Comparison of ENCODE assay signal across 26 cellular contexts in the genomic region with DNA sequence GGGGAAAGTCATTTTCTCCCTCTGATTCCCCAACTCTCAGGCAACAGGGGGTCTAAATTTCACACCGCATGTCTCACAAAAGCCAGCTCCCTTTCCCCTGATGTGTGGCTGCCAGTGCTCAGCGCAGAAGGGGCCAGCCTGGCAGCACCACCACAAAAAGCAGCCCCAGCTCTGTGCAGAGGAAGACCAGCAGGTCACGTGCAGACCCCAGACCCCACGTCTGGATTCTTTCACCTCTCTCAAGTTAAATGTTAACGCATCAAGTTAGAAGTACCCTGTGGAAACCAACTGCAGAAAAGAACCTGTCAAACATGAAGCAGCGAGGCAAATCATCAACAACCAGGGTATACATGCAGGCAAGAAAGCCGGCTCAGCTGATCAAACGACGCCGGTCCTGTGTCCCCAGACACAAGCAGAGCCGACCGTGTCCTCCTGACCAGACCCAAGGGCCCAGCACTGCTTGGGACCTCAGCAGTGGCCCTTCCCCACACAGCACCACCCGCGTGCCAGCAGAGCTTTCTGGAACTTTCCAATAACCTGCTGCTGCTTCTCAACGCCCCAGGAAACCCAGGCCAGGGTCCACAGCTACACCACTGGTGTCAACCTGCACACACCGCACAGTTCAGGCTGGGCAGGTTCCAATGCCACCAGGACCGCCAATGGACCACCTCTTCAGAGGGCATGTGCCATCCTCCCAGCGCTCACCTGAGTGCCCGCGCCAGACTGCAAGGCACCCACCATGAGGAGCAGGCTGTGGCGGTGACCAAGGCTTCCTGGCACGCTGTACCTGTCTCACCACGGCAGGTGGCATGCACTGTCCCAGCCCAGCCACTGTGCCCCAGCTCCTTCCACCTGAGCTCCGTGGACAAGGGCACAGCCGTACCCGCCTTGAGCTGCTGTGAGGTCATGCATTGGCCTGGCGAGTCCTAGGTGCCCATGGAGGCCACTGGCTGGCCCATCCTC. TPM values are rescaled to one million over a fixed set of nuclear protein-coding genes. Genes with fewer than 3 reads are reported as not detected.
A peak's percentile ranks its signal among the peaks of the same experiment; 100 is the strongest.
DNase-seq lines count a peak whose midpoint lies in the region; ATAC-seq, FAIRE-seq and TF ChIP-seq lines count a peak whose summit lies in the region.
"Had no signal": no experiment of that assay in that cellular context is flagged by ENCODE, and none has a peak within 500 bp of the region (broad histone marks: within the 10 kb centered on the region; RNA-seq: fewer than 3 reads in every experiment).

No MANE protein-coding gene starts in this region.

- FAIRE-seq in HepG2 (lab: Jason Lieb, UNC) = no peak
- FAIRE-seq: HTR-8/SVneo had no signal

- H3K9me3 ChIP-seq in HepG2 (ENCODE audit: low read length) (no peaks in the 10 kb centered on the region), SK-N-SH (no peaks in the 10 kb centered on the region)
- H3K9me3 ChIP-seq: body of pancreas, esophagus muscularis mucosa, right lobe of liver, thyroid gland had no signal

- no peaks in the 10 kb centered on the region for H3K9me3 Mint-ChIP-seq in type B pancreatic cell
- no peaks in the 10 kb centered on the region for H3K9me3 Mint-ChIP-seq in activated naive CD8-positive, alpha-beta T cell treated with anti-CD3 and anti-CD28 coated beads, Interleukin-2, amount 50 U/mL, for 24 hours
- H3K9me3 Mint-ChIP-seq in activated T-cell treated with anti-CD3 and anti-CD28 coated beads, Interleukin-2, amount 50 U/mL, for 4 hours = no peaks in the 10 kb centered on the region
- H3K9me3 Mint-ChIP-seq: activated T-helper 2 cell treated with anti-CD3 and anti-CD28 coated beads, Interferon-gamma antibody, Interleukin-2, Interleukin-4, amounts not matched to agents 10 μg/mL and 5 μg/mL and 100 μg/mL, durations not matched to agents 14 hours and 24 hours and 36 hours; mesothelial cell of epicardium; naive thymus-derived CD8-positive, alpha-beta T cell; stimulated activated naive CD8-positive, alpha-beta T cell treated with anti-CD3 and anti-CD28 coated beads, Interleukin-15, amount 100 ng/mL, for 72 hours had no signal

- in situ Hi-C loops in HepG2 (cut with HindIII; ENCODE audit: extremely low pct_ligation_motif_present, low pct_unique_long_range_greater_than_20kb) = no loop called here

- H3K4me2 ChIP-seq in HepG2 (ENCODE audit: low read depth, low read length) (no peak overlapping the region), SK-N-SH (no peak overlapping the region)

- no peak overlapping the region for H2AFZ ChIP-seq in HepG2 (ENCODE audit: low read length)
- H2AFZ ChIP-seq in SK-N-SH (ENCODE audit: low read depth) = no peak overlapping the region

- peaks cover 18% of the 10 kb centered on the region for H3K4me1 Mint-ChIP-seq in type B pancreatic cell (ENCODE audit: unreplicated experiment)
- peaks cover 26% of the 10 kb centered on the region for H3K4me1 Mint-ChIP-seq in activated naive CD8-positive, alpha-beta T cell treated with anti-CD3 and anti-CD28 coated beads, Interleukin-2, amount 50 U/mL, for 24 hours
- H3K4me1 Mint-ChIP-seq in activated T-cell treated with anti-CD3 and anti-CD28 coated beads, Interleukin-2, amount 50 U/mL, for 4 hours (ENCODE audit: low read depth) = peaks cover 34% of the 10 kb centered on the region

- H3K27ac ChIP-seq in HepG2 (ENCODE audit: extremely low read length, insufficient read depth, low read length) (no peak overlapping the region), SK-N-SH (ENCODE audit: low read depth in 2 of 2, low read length in 1 of 2) (no peak overlapping the region)
- H3K27ac ChIP-seq: body of pancreas, esophagus muscularis mucosa, right lobe of liver, thyroid gland had no signal

- H3K27me3 Mint-ChIP-seq in type B pancreatic cell = no peaks in the 10 kb centered on the region
- H3K27me3 Mint-ChIP-seq in activated naive CD8-positive, alpha-beta T cell treated with anti-CD3 and anti-CD28 coated beads, Interleukin-2, amount 50 U/mL, for 24 hours = no peaks in the 10 kb centered on the region
- H3K27me3 Mint-ChIP-seq in activated T-cell treated with anti-CD3 and anti-CD28 coated beads, Interleukin-2, amount 50 U/mL, for 4 hours (ENCODE audit: low read depth) = no peaks in the 10 kb centered on the region
- H3K27me3 Mint-ChIP-seq: B cell; naive thymus-derived CD8-positive, alpha-beta T cell; stimulated activated naive CD8-positive, alpha-beta T cell treated with anti-CD3 and anti-CD28 coated beads, Interleukin-15, amount 100 ng/mL, for 72 hours had no signal

- no peak overlapping the region for H3K27ac Mint-ChIP-seq in type B pancreatic cell
- H3K27ac Mint-ChIP-seq in activated naive CD8-positive, alpha-beta T cell treated with anti-CD3 and anti-CD28 coated beads, Interleukin-2, amount 50 U/mL, for 24 hours = no peak overlapping the region
- H3K27ac Mint-ChIP-seq: activated T-helper 2 cell treated with anti-CD3 and anti-CD28 coated beads, Interferon-gamma antibody, Interleukin-2, Interleukin-4, amounts not matched to agents 10 μg/mL and 5 μg/mL and 100 μg/mL, durations not matched to agents 14 hours and 24 hours and 36 hours; B cell; mesothelial cell of epicardium had no signal

- peaks cover 28% of the 10 kb centered on the region for H3K4me1 ChIP-seq in HepG2 (ENCODE audit: insufficient read depth, low read length)
- H3K4me1 ChIP-seq in SK-N-SH (ENCODE audit: control insufficient read depth in 1 of 2, insufficient read depth in 2 of 2, low read depth in 1 of 2, low read length in 1 of 2) = peaks cover 0 to 20% of the 10 kb centered on the region in 2 experiments; a peak in 1 of 4 replicates

- H3K27me3 ChIP-seq in HepG2 (ENCODE audit: control insufficient read depth in 1 of 2, insufficient read depth in 2 of 2, low read length in 2 of 2) (no peaks in the 10 kb centered on the region; a peak in 1 of 5 replicates), SK-N-SH (ENCODE audit: insufficient read depth) (no peaks in the 10 kb centered on the region)
- H3K27me3 ChIP-seq: body of pancreas, esophagus muscularis mucosa, right lobe of liver, thyroid gland had no signal

- peaks cover 12% of the 10 kb centered on the region; the same call in 1 of the 2 replicates for H4K20me1 ChIP-seq in HepG2 (ENCODE audit: insufficient read depth, low read length)
- H4K20me1 ChIP-seq in SK-N-SH (ENCODE audit: insufficient read depth) = peaks cover 52% of the 10 kb centered on the region

- peaks cover 3% of the 10 kb centered on the region for H3K36me3 Mint-ChIP-seq in type B pancreatic cell
- peaks cover 3% of the 10 kb centered on the region for H3K36me3 Mint-ChIP-seq in activated naive CD8-positive, alpha-beta T cell treated with anti-CD3 and anti-CD28 coated beads, Interleukin-2, amount 50 U/mL, for 24 hours (ENCODE audit: low read depth)
- H3K36me3 Mint-ChIP-seq in activated T-cell treated with anti-CD3 and anti-CD28 coated beads, Interleukin-2, amount 50 U/mL, for 4 hours (ENCODE audit: insufficient read depth) = peaks cover 5% of the 10 kb centered on the region

- WGBS in HepG2 (ENCODE audit: low lambda C conversion rate) = 93% methylated on average over 24 of the region's 27 CpGs
- WGBS in SK-N-SH (ENCODE audit: low lambda C conversion rate) = 95% methylated on average over 14 of the region's 27 CpGs

- CTCF ChIA-PET in HepG2 (lab: Yijun Ruan, JAX; ENCODE audit: low intra/inter-chr PET ratio, low total read pairs) = no interaction called here
- CTCF ChIA-PET in SK-N-SH (lab: Yijun Ruan, JAX) = interaction anchor here (2.2 kb wide), 1 partner anchor 15 kb away, joined by 6 read pairs; no protein-coding TSS in a partner anchor

- peak overlapping the region; percentile 17 for H3K4me3 Mint-ChIP-seq in type B pancreatic cell
- H3K4me3 Mint-ChIP-seq in activated naive CD8-positive, alpha-beta T cell treated with anti-CD3 and anti-CD28 coated beads, Interleukin-2, amount 50 U/mL, for 24 hours = no peak overlapping the region
- H3K4me3 Mint-ChIP-seq in activated T-cell treated with anti-CD3 and anti-CD28 coated beads, Interleukin-2, amount 50 U/mL, for 4 hours = no peak overlapping the region
- H3K4me3 Mint-ChIP-seq: B cell; mesothelial cell of epicardium; stimulated activated naive CD8-positive, alpha-beta T cell treated with anti-CD3 and anti-CD28 coated beads, Interleukin-15, amount 100 ng/mL, for 72 hours had no signal

- intact Hi-C loops in HepG2 (cut with micrococcal nuclease; ENCODE audit: unreplicated experiment) = no loop called here

- peak; percentile 57 for DNase-seq in activated effector memory CD4-positive, alpha-beta T cell treated with anti-CD3 and anti-CD28 coated beads, Interleukin-2, amount 50 U/mL, for 16 hours
- DNase-seq in activated effector memory CD4-positive, alpha-beta T cell treated with Interleukin-2 at 50 U/mL for 16 hours = no peak
- DNase-seq in NB4 (ENCODE audit: low read depth) (peak; percentile 9), HepG2 (ENCODE audit: low spot score) (no peak), type B pancreatic cell (ENCODE audit: extremely low spot score, unreplicated experiment) (peak; percentile 65), SK-N-SH (no peak)
- no peak for DNase-seq in activated naive CD8-positive, alpha-beta T cell treated with anti-CD3 and anti-CD28 coated beads, Interleukin-2, amount 50 U/mL, for 24 hours
- no peak for DNase-seq in activated T-cell treated with anti-CD3 and anti-CD28 coated beads, Interleukin-2, amount 50 U/mL, for 4 hours
- DNase-seq: activated CD4-positive, alpha-beta T cell treated with anti-CD3 and anti-CD28 coated beads, Interleukin-2, amount 50 U/mL, for 1 hour; body of pancreas; COR-L47; foreskin melanocyte; GOT3; naive thymus-derived CD8-positive, alpha-beta T cell; NCI-H1048; NCI-H2029 treated with DMSO at 0.1 percent for 48 hours; stimulated activated CD4-positive, alpha-beta T cell treated with anti-CD3 and anti-CD28 coated beads, Interleukin-15, amount 100 ng/mL, for 24 hours; stimulated activated naive CD8-positive, alpha-beta T cell treated with anti-CD3 and anti-CD28 coated beads, Interleukin-15, amount 100 ng/mL, for 72 hours; thyroid gland had no signal

- peaks cover 27 to 37% of the 10 kb centered on the region in 2 experiments for H3K36me3 ChIP-seq in HepG2 (replicated peaks in 1 of 2; ENCODE audit: control insufficient read depth in 1 of 2, insufficient read depth in 2 of 2, low read length in 2 of 2)
- H3K36me3 ChIP-seq in SK-N-SH (replicated peaks in 1 of 2; ENCODE audit: control insufficient read depth in 1 of 2, insufficient read depth in 2 of 2, low read length in 1 of 2) = peaks cover 0 to 36% of the 10 kb centered on the region in 2 experiments

- no peaks in the 10 kb centered on the region for H3K9me2 ChIP-seq in SK-N-SH

- no TSS peak for BruUV-seq in HepG2 (replicated peaks; lab: Mats Ljungman, UMichigan)

- no peak overlapping the region for H3K9ac ChIP-seq in HepG2 (ENCODE audit: insufficient read depth, low read depth, low read length)
- no peak overlapping the region for H3K9ac ChIP-seq in SK-N-SH

- H3F3A ChIP-seq in SK-N-SH (replicated peaks; ENCODE audit: insufficient read depth) = no peaks in the 10 kb centered on the region

- no peak for TF ChIP-seq EP300 in HepG2 (IDR thresholded peaks at IDR 0.05; ENCODE audit: low read depth in 2 of 2, low read length in 2 of 2)
- no peak for TF ChIP-seq EP300 in HepG2 (CRISPR knock-in tag; IDR thresholded peaks at IDR 0.05; ENCODE audit: borderline replicate concordance)
- no peak for TF ChIP-seq EP300 in SK-N-SH (IDR thresholded peaks at IDR 0.05; ENCODE audit: borderline replicate concordance in 1 of 2, low read depth in 1 of 2, low read length in 1 of 2)

- ATAC-seq in HepG2 = no peak
- no peak for ATAC-seq in activated naive CD8-positive, alpha-beta T cell treated with anti-CD3 and anti-CD28 coated beads, Interleukin-2, amount 50 U/mL, for 24 hours
- ATAC-seq in activated T-cell treated with anti-CD3 and anti-CD28 coated beads, Interleukin-2, amount 50 U/mL, for 4 hours = no peak
- ATAC-seq: body of pancreas; left lobe of liver; naive thymus-derived CD8-positive, alpha-beta T cell; right lobe of liver; stimulated activated naive CD8-positive, alpha-beta T cell treated with anti-CD3 and anti-CD28 coated beads, Interleukin-15, amount 100 ng/mL, for 72 hours had no signal

- no peak for TF ChIP-seq POLR2A in NB4 (IDR thresholded peaks at IDR 0.05; ENCODE audit: extremely low read depth, insufficient read length)
- TF ChIP-seq POLR2A in HepG2 (IDR thresholded peaks at IDR 0.05; ENCODE audit: insufficient read depth in 1 of 2, low read depth in 2 of 2, low read length in 2 of 2) = no peak

- peak overlapping the region; percentile 6 for H3K4me3 ChIP-seq in NB4 (ENCODE audit: low read depth, low read length)
- no peak overlapping the region for H3K4me3 ChIP-seq in HepG2 (replicated peaks in 1 of 3; ENCODE audit: insufficient read depth in 1 of 3, low read depth in 2 of 3, low read length in 3 of 3)
- no peak overlapping the region for H3K4me3 ChIP-seq in SK-N-SH (ENCODE audit: low read depth in 2 of 2, low read length in 1 of 2)
- H3K4me3 ChIP-seq: body of pancreas, esophagus muscularis mucosa, right lobe of liver, thyroid gland had no signal

- no peak for TF ChIP-seq RAD21 in HepG2 (CRISPR knock-in tag; IDR thresholded peaks at IDR 0.05)
- no peak for TF ChIP-seq RAD21 in SK-N-SH (IDR thresholded peaks at IDR 0.05; ENCODE audit: low read length)

- H3K79me2 ChIP-seq in HepG2 (ENCODE audit: insufficient read depth, low read length) (peaks cover 40% of the 10 kb centered on the region), SK-N-SH (ENCODE audit: insufficient read depth) (peaks cover 45% of the 10 kb centered on the region)

- POLR2A ChIA-PET in HepG2 (lab: Yijun Ruan, JAX) = no interaction called here
- POLR2A ChIA-PET in SK-N-SH (lab: Yijun Ruan, JAX) = no interaction called here

- TF ChIP-seq CTCF in NB4 (IDR thresholded peaks at IDR 0.05; ENCODE audit: low read depth, low read length) (no peak), HepG2 (CRISPR knock-in tag; IDR thresholded peaks at IDR 0.05) (no peak), type B pancreatic cell (conservative IDR thresholded peaks at IDR 0.05) (no peak), SK-N-SH (IDR thresholded peaks at IDR 0.05) (no peak)

RNA-seq across cellular contexts. Expression of gene LRPAP1, which starts 4.0 kb away (rescaled TPM):
- 81.5 and 191 TPM in 2 replicates for total RNA-seq in HepG2 (2016; rRNA removed; fragmentation: Illumina TruSeq; extraction: Trizol)
- total RNA-seq in HepG2 (2016; cell fraction: cytosol; rRNA removed; fragmentation: Illumina TruSeq; extraction: Trizol; ENCODE audit: low read depth) = 13.6 and 13.8 TPM in 2 replicates
- total RNA-seq in HepG2 (2016; cell fraction: insoluble cytoplasmic fraction; rRNA removed; fragmentation: Illumina TruSeq; extraction: Trizol) = 74.4 and 198 TPM in 2 replicates
- total RNA-seq in HepG2 (2016; cell fraction: membrane; rRNA removed; fragmentation: Illumina TruSeq; extraction: Trizol) = 21.2 and 25.2 TPM in 2 replicates
- 143 and 170 TPM in 2 replicates for total RNA-seq in HepG2 (2016; cell fraction: nucleus; rRNA removed; fragmentation: Illumina TruSeq; extraction: Trizol)
- polyA plus RNA-seq in HepG2 (2011; rRNA removed) = 153 and 176 TPM in 2 replicates
- polyA plus RNA-seq in HepG2 (2011; cell fraction: cytosol; rRNA removed) = 149 and 180 TPM in 2 replicates
- 95.3 and 103 TPM in 2 replicates for polyA plus RNA-seq in HepG2 (2011; cell fraction: nucleus; rRNA removed)
- 118 TPM in 2 replicates for polyA plus RNA-seq in HepG2 (2012)
- polyA plus RNA-seq in HepG2 (2016; cell fraction: cytosol; fragmentation: Illumina TruSeq; extraction: Trizol; ENCODE audit: low read depth) = 23.9 and 25.8 TPM in 2 replicates
- 64.4 and 77.4 TPM in 2 replicates for polyA plus RNA-seq in HepG2 (2016; cell fraction: insoluble cytoplasmic fraction; fragmentation: Illumina TruSeq; extraction: Trizol; ENCODE audit: low read depth)
- polyA plus RNA-seq in HepG2 (2016; cell fraction: membrane; fragmentation: Illumina TruSeq; extraction: Trizol; ENCODE audit: low read depth) = 25.2 and 31.6 TPM in 2 replicates
- polyA plus RNA-seq in HepG2 (2016; cell fraction: nucleus; fragmentation: Illumina TruSeq; extraction: Trizol; ENCODE audit: insufficient read depth, low read depth) = 270 and 284 TPM in 2 replicates
- 32.2 and 52.3 TPM in 2 replicates for polyA minus RNA-seq in HepG2 (2011; rRNA and poly(A)+ RNA removed; ENCODE audit: low replicate concordance)
- 53.1 and 54.6 TPM in 2 replicates for polyA minus RNA-seq in HepG2 (2011; cell fraction: cytosol; rRNA and poly(A)+ RNA removed)
- polyA minus RNA-seq in HepG2 (2011; cell fraction: nucleus; rRNA and poly(A)+ RNA removed) = 24.3 and 25.0 TPM in 2 replicates
- total RNA-seq in type B pancreatic cell (ENCODE audit: low replicate concordance) = 152 and 212 TPM in 2 replicates
- polyA plus RNA-seq in SK-N-SH (2012; rRNA removed) = 200 and 209 TPM in 2 replicates
- 115 and 179 TPM in 2 replicates for polyA plus RNA-seq in SK-N-SH (2012; cell fraction: cytosol; rRNA removed)
- polyA plus RNA-seq in SK-N-SH (2012; cell fraction: nucleus; rRNA removed) = 119 and 167 TPM in 2 replicates
- 100 to 1,000 TPM; 111 to 145 (median 118) TPM for total RNA-seq in activated T-cell treated with anti-CD3 and anti-CD28 coated beads, Interleukin-2, amount 50 U/mL, for 4 hours

Comparison
In these comparisons a context has a peak if more than half of its experiments do, and no peak if none do; other contexts are left out.
1. DNase-seq: peak in activated effector memory CD4-positive, alpha-beta T cell treated with anti-CD3 and anti-CD28 coated beads, Interleukin-2, amount 50 U/mL, for 16 hours (single experiment), NB4 (single experiment) and type B pancreatic cell (single experiment); none in activated effector memory CD4-positive, alpha-beta T cell treated with Interleukin-2 at 50 U/mL for 16 hours (single experiment), HepG2 (single experiment), activated naive CD8-positive, alpha-beta T cell treated with anti-CD3 and anti-CD28 coated beads, Interleukin-2, amount 50 U/mL, for 24 hours (single experiment), SK-N-SH (single experiment) and activated T-cell treated with anti-CD3 and anti-CD28 coated beads, Interleukin-2, amount 50 U/mL, for 4 hours (single experiment).